27 cellular contexts compared by ENCODE assay signal in genomic region chr21:42633858-42634257, GRCh38. TPM values are rescaled to one million over a fixed set of nuclear protein-coding genes. Genes with fewer than 3 reads are reported as not detected.
DNase-seq lines count a peak whose midpoint lies in the region; FAIRE-seq and TF ChIP-seq lines count a peak whose summit lies in the region.
"Had no signal": no experiment of that assay in that cellular context is flagged by ENCODE, and none has a peak within 500 bp of the region (broad histone marks: within the 10 kb centered on the region; RNA-seq: fewer than 3 reads in every experiment).

No MANE protein-coding gene starts in this region.

- WGBS in H1 (ENCODE audit: extremely low coverage in 1 of 2, insufficient coverage in 1 of 2, insufficient read length in 1 of 2, insufficient replicate concordance in 2 of 2, low coverage in 1 of 2, low lambda C conversion rate in 2 of 2, missing lambda C conversion rate in 1 of 2), 2 experiments: 81% methylated on average over 9 of the region's 10 CpGs; no CpG with 5 or more reads in 1 of the 2 experiments
- WGBS in mesenchymal stem cell: 91% methylated on average over 10 of the region's 10 CpGs
- WGBS in suprapubic skin: 89% methylated on average over 10 of the region's 10 CpGs

- peak in 2 of 3 donors; percentile 19 to 23 for DNase-seq in Peyer's patch
- no peak for DNase-seq in H1 (ENCODE audit: low read depth in 1 of 2, low spot score in 2 of 2)
- no peak for DNase-seq in mesenchymal stem cell
- peak; percentile 37 to 65 for DNase-seq in suprapubic skin (ENCODE audit: low spot score in 2 of 2)
- DNase-seq in T-helper 9 cell: no peak
- no peak for DNase-seq in activated gamma-delta T cell (lab: John Stamatoyannopoulos, UW)
- DNase-seq in NCI-H2081 (lab: John Stamatoyannopoulos, UW): no peak
- DNase-seq: C1 segment of cervical spinal cord; DMS 273 treated with DMSO at 0.1 percent for 48 hours; DMS79; EL; GDM1; IMR-90; KG1; MG63; NCI-H1105 treated with DMSO at 0.1 percent for 48 hours; NCI-H146; NCI-H1930; NCI-H446 treated with DMSO at 0.1 percent for 48 hours; NCI-H526; NCI-H82; NK-92 treated with Interleukin-12 subunit alpha and Interleukin-12 subunit beta, amount 100 ng/mL, for 24 hours; PC-3 had no signal

- H3K23ac ChIP-seq in H1 (ENCODE audit: insufficient read length) (no peak overlapping the region), mesenchymal stem cell (ENCODE audit: low read length in 2 of 2) (no peak overlapping the region)

- H3K18ac ChIP-seq in H1 (ENCODE audit: extremely low read depth, low read length): no peak overlapping the region
- peak overlapping the region in 1 of 2 experiments; percentile 41 for H3K18ac ChIP-seq in mesenchymal stem cell (ENCODE audit: low read depth in 1 of 2, low read length in 2 of 2)

- TF ChIP-seq POLR2A in Peyer's patch (IDR thresholded peaks at IDR 0.05): no peak
- no peak for TF ChIP-seq POLR2A in H1 (IDR thresholded peaks at IDR 0.05; ENCODE audit: control extremely low read depth in 1 of 2, low read depth in 2 of 2, low read length in 2 of 2)
- no peak for TF ChIP-seq POLR2A in suprapubic skin (IDR thresholded peaks at IDR 0.05)

- H3K36me3 ChIP-seq in Peyer's patch (no peaks in the 10 kb centered on the region), H1 (ENCODE audit: control insufficient read depth in 2 of 4, insufficient read depth in 4 of 4, low read length in 3 of 4) (no peaks in the 10 kb centered on the region), mesenchymal stem cell (ENCODE audit: control insufficient read depth in 1 of 2, insufficient read depth in 2 of 2, low read depth in 1 of 2, low read length in 2 of 2) (no peaks in the 10 kb centered on the region), suprapubic skin (no peaks in the 10 kb centered on the region)
- H3K36me3 ChIP-seq: MG63, SJSA1 had no signal

- H3K56ac ChIP-seq in H1 (replicated peaks; ENCODE audit: insufficient read length, low read depth, low read length): no peak overlapping the region

- no peak for TF ChIP-seq RAD21 in H1 (IDR thresholded peaks at IDR 0.05 in 1 of 2, conservative IDR thresholded peaks at IDR 0.05 in 1 of 2; ENCODE audit: low read depth in 2 of 2, low read length in 2 of 2)

- peaks cover 0 to 3% of the 10 kb centered on the region in 2 experiments for H4K20me1 ChIP-seq in H1 (replicated peaks in 1 of 2; ENCODE audit: control insufficient read depth in 1 of 2, insufficient read depth in 2 of 2, low read length in 2 of 2)

- H3K4ac ChIP-seq in H1 (replicated peaks; ENCODE audit: insufficient read length, low read depth, low read length): no peak overlapping the region
- no peak overlapping the region for H3K4ac ChIP-seq in mesenchymal stem cell (ENCODE audit: low read depth in 1 of 2, low read length in 2 of 2)

- no peak overlapping the region for H4K5ac ChIP-seq in H1 (ENCODE audit: insufficient read length, low read depth, low read length)

- no peak overlapping the region for H4K8ac ChIP-seq in H1 (ENCODE audit: extremely low read depth, insufficient read depth, low read length)
- H4K8ac ChIP-seq in mesenchymal stem cell (ENCODE audit: low read length): no peak overlapping the region

- TF ChIP-seq EP300 in H1 (IDR thresholded peaks at IDR 0.05; ENCODE audit: borderline replicate concordance in 1 of 2, low read depth in 2 of 2, low read length in 2 of 2): no peak
- no peak for TF ChIP-seq EP300 in suprapubic skin (IDR thresholded peaks at IDR 0.05)

- H3K27ac ChIP-seq in Peyer's patch: no peak overlapping the region
- H3K27ac ChIP-seq in H1 (ENCODE audit: low read depth, low read length): no peak overlapping the region
- no peak overlapping the region for H3K27ac ChIP-seq in mesenchymal stem cell (ENCODE audit: low read length, poor library complexity, severe bottlenecking)
- no peak overlapping the region for H3K27ac ChIP-seq in suprapubic skin
- H3K27ac ChIP-seq: SJSA1 had no signal

- CTCF ChIA-PET in H1 (lab: Charles Lee; ENCODE audit: partially characterized antibody): no interaction called here

- no peak overlapping the region for H2BK20ac ChIP-seq in H1 (ENCODE audit: low read length)

- H3K79me2 ChIP-seq in H1 (ENCODE audit: control insufficient read depth in 1 of 2, insufficient read depth in 2 of 2, low read length in 2 of 2): no peaks in the 10 kb centered on the region

- no peak overlapping the region for H2BK120ac ChIP-seq in H1 (replicated peaks; ENCODE audit: low read depth, low read length)
- no peak overlapping the region for H2BK120ac ChIP-seq in mesenchymal stem cell (ENCODE audit: low read depth, low read length)

- H2AK5ac ChIP-seq in H1 (ENCODE audit: low read depth, low read length): no peak overlapping the region
- H2AK5ac ChIP-seq in mesenchymal stem cell (ENCODE audit: low read length, severe bottlenecking): no peak overlapping the region

- H3K4me1 ChIP-seq in Peyer's patch (no peaks in the 10 kb centered on the region), H1 (replicated peaks in 1 of 4; ENCODE audit: control insufficient read depth in 3 of 4, insufficient read depth in 4 of 4, low read length in 3 of 4) (peaks cover 0 to 20% (median 5%) of the 10 kb centered on the region in 4 experiments; a peak in 5 of 7 replicates), mesenchymal stem cell (ENCODE audit: control insufficient read depth, insufficient read depth, low read depth, low read length) (peaks cover 7% of the 10 kb centered on the region), suprapubic skin (peaks cover 10% of the 10 kb centered on the region)
- H3K4me1 ChIP-seq: SJSA1 had no signal

- H4K91ac ChIP-seq in H1 (replicated peaks; ENCODE audit: insufficient read length, low read length) (no peak overlapping the region), mesenchymal stem cell (ENCODE audit: low read length) (peak overlapping the region; percentile 47)

- H3K23me2 ChIP-seq in H1 (ENCODE audit: low read depth, low read length): peaks cover 13% of the 10 kb centered on the region; the same call in 1 of the 2 replicates

- H2BK5ac ChIP-seq in H1 (ENCODE audit: low read depth, low read length) (no peak overlapping the region), mesenchymal stem cell (ENCODE audit: low read depth, low read length, poor library complexity, severe bottlenecking) (no peak overlapping the region)

- no peak overlapping the region for H3K9ac ChIP-seq in H1 (replicated peaks in 1 of 4; ENCODE audit: extremely low read depth in 1 of 4, low read depth in 3 of 4, low read length in 3 of 4)
- no peak overlapping the region for H3K9ac ChIP-seq in mesenchymal stem cell (ENCODE audit: low read length)

- 0 out of 2 replicates have a peak overlapping the region, but pooled peaks have one; percentile 5 for H2BK12ac ChIP-seq in H1 (ENCODE audit: low read depth, low read length)
- H2BK12ac ChIP-seq in mesenchymal stem cell (ENCODE audit: low read length in 2 of 2): peak overlapping the region in 1 of 2 experiments; percentile 34

- H3K9me3 ChIP-seq in Peyer's patch (no peaks in the 10 kb centered on the region), H1 (ENCODE audit: insufficient read depth in 2 of 2, low read depth in 1 of 2, low read length in 1 of 2) (no peaks in the 10 kb centered on the region), mesenchymal stem cell (ENCODE audit: control insufficient read depth, low read length) (no peaks in the 10 kb centered on the region), suprapubic skin (no peaks in the 10 kb centered on the region)
- H3K9me3 ChIP-seq: MG63, SJSA1 had no signal

- H3K4me3 ChIP-seq in Peyer's patch: no peak overlapping the region
- H3K4me3 ChIP-seq in H1 (ENCODE audit: extremely low read depth in 1 of 4, insufficient read depth in 2 of 4, low read depth in 3 of 4, low read length in 4 of 4): no peak overlapping the region
- no peak overlapping the region for H3K4me3 ChIP-seq in mesenchymal stem cell (ENCODE audit: insufficient read depth in 1 of 2, low read depth in 1 of 2, low read length in 2 of 2)
- no peak overlapping the region for H3K4me3 ChIP-seq in suprapubic skin
- H3K4me3 ChIP-seq: GM12878, MG63, SJSA1 had no signal

- H3K79me1 ChIP-seq in H1 (ENCODE audit: low read depth, low read length) (no peaks in the 10 kb centered on the region), mesenchymal stem cell (replicated peaks; ENCODE audit: low read length, poor library complexity, severe bottlenecking) (no peaks in the 10 kb centered on the region)

- H2AFZ ChIP-seq in H1 (ENCODE audit: low read length) (no peak overlapping the region), mesenchymal stem cell (ENCODE audit: low read depth, low read length) (no peak overlapping the region)

- H2BK15ac ChIP-seq in H1 (ENCODE audit: low read length) (no peak overlapping the region), mesenchymal stem cell (ENCODE audit: low read depth, poor library complexity, severe bottlenecking) (peak overlapping the region; percentile 35)

- no peak for FAIRE-seq in H1 (lab: Jason Lieb, UNC)
- FAIRE-seq: GM12878, H54 had no signal

- no peak overlapping the region for H3K4me2 ChIP-seq in H1 (ENCODE audit: insufficient read depth in 1 of 2, low read depth in 2 of 2, low read length in 2 of 2)
- H3K4me2 ChIP-seq in mesenchymal stem cell (ENCODE audit: low read length, poor library complexity, severe bottlenecking): no peak overlapping the region

- POLR2A ChIA-PET in H1 (lab: Charles Lee; ENCODE audit: partially characterized antibody): no interaction called here

- H3K27me3 ChIP-seq in Peyer's patch (no peaks in the 10 kb centered on the region), H1 (replicated peaks in 1 of 4; ENCODE audit: control insufficient read depth in 3 of 4, extremely low read depth in 1 of 4, insufficient read depth in 3 of 4, low read length in 3 of 4) (peaks cover 0 to 7% (median 0%) of the 10 kb centered on the region in 4 experiments; a peak in 1 of 7 replicates), mesenchymal stem cell (ENCODE audit: control insufficient read depth in 1 of 2, insufficient read depth in 1 of 2, low read length in 2 of 2) (peaks cover 37 to 48% of the 10 kb centered on the region in 2 experiments), suprapubic skin (peaks cover 18% of the 10 kb centered on the region)
- H3K27me3 ChIP-seq: MG63 had no signal

- no peak for TF ChIP-seq CTCF in Peyer's patch (IDR thresholded peaks at IDR 0.05)
- no peak for TF ChIP-seq CTCF in H1 (IDR thresholded peaks at IDR 0.05; ENCODE audit: control extremely low read depth in 1 of 3, insufficient read depth in 1 of 3, low read depth in 1 of 3, low read length in 3 of 3)
- TF ChIP-seq CTCF in suprapubic skin (IDR thresholded peaks at IDR 0.05): no peak

- no peak overlapping the region for H3K14ac ChIP-seq in H1 (ENCODE audit: insufficient read length)
- no peak overlapping the region for H3K14ac ChIP-seq in mesenchymal stem cell (ENCODE audit: low read length in 2 of 2)

RNA-seq across cellular contexts. Expression of gene PDE9A, which starts 19.6 kb away (rescaled TPM):
- total RNA-seq in Peyer's patch (100 to 1,000 TPM in 3 of 4 donors, 10 to 100 TPM in 1; 92.4 to 478 (median 444) TPM), suprapubic skin (10 to 100 TPM in 1 of 4 donors, 1 to 10 TPM in 3; 4.5 to 12.0 (median 7.1) TPM)
- 45.7 and 45.9 TPM in 2 replicates for total RNA-seq in H1 (2021; fragmentation: NEBNext Ultra II Directional; extraction: Animal tissue kit (Norgen Biotek cat#: 25700))
- 39.2 and 46.7 TPM in 2 replicates for polyA plus RNA-seq in H1 (2011; rRNA removed)
- 39.6 TPM for polyA plus RNA-seq in H1 (2011; cell fraction: cytosol; rRNA removed)
- 71.9 TPM for polyA plus RNA-seq in H1 (2011; cell fraction: nucleus; rRNA removed)
- 36.3 to 41.3 TPM (median 40.5 TPM) in 4 replicates for polyA plus RNA-seq in H1 (2012, experiment 1 of 2)
- polyA plus RNA-seq in H1 (2012, experiment 2 of 2): 37.8 TPM
- polyA plus RNA-seq in H1 (2013, experiment 1 of 2): 28.8 TPM
- polyA plus RNA-seq in H1 (2013, experiment 2 of 2): 30.4 TPM
- 22.5 and 33.8 TPM in 2 replicates for polyA minus RNA-seq in H1 (2011; rRNA and poly(A)+ RNA removed)
- polyA minus RNA-seq in H1 (2011; cell fraction: cytosol; rRNA and poly(A)+ RNA removed): 25.3 TPM
- 43.2 TPM for polyA minus RNA-seq in H1 (2011; cell fraction: nucleus; rRNA and poly(A)+ RNA removed)
- 24.7 TPM for polyA plus RNA-seq in mesenchymal stem cell (2013, experiment 1 of 2)
- 24.2 TPM for polyA plus RNA-seq in mesenchymal stem cell (2013, experiment 2 of 2)
- total RNA-seq: RPMI7951 had no signal

Comparison
In these comparisons a context has a peak if more than half of its experiments do, and no peak if none do; other contexts are left out.
1. DNase-seq: peak in Peyer's patch (2 of 3) and suprapubic skin (2 of 2); none in H1 (0 of 2), mesenchymal stem cell (single experiment), T-helper 9 cell (single experiment), activated gamma-delta T cell (single experiment) and NCI-H2081 (0 of 2).